ENCODE assay signal across 21 cellular contexts in the genomic region with DNA sequence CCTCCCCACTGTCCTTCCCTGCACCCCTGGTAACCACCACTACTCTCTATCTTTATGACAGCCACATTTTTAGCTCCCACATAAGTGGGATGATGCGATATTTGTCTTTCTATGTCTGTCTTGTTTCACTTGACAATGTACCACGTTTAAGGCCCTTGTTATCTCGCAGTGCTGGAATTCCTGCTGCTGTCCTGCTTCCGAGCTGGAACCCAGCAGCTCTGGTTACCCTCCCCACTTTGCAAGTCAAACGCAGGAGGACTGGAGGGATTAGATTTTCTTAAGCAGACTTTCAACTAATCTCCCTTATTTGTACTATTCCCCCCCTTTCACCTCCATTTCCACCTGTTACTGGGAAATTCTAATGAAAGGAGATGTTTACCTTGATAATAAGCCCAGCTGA. TPM values are rescaled to one million over a fixed set of nuclear protein-coding genes. Genes with fewer than 3 reads are reported as not detected.
"Had no signal": no experiment of that assay in that cellular context is flagged by ENCODE, and none has a peak within 500 bp of the region (broad histone marks: within the 10 kb centered on the region; RNA-seq: fewer than 3 reads in every experiment).

No MANE protein-coding gene starts in this region.

- H3K4me1 ChIP-seq: SJCRH30 had no signal

- H3K4me3 ChIP-seq: SJCRH30 had no signal

- H3K27ac ChIP-seq: RWPE1, SJCRH30 had no signal

- DNase-seq: KBM-7, MV-4-11, NCI-H1048, NCI-H1105, NCI-H1417, NCI-H1436 treated with DMSO at 0.1 percent for 48 hours, NCI-H1694, NCI-H187 treated with DMSO at 0.1 percent for 48 hours, NCI-H2029 treated with DMSO at 0.1 percent for 48 hours, NCI-H2171 treated with DMSO at 0.1 percent for 48 hours, NCI-H345, NCI-H446 treated with DMSO at 0.1 percent for 48 hours, NCI-H510A treated with DMSO at 0.1 percent for 48 hours, NCI-H69, NCI-H774, PC-3, SHP77, SJCRH30 had no signal

- H3K36me3 ChIP-seq: SJCRH30 had no signal

- H3K9me3 ChIP-seq: SJCRH30 had no signal

RNA-seq across cellular contexts. Expression of gene PDX1, which starts 59.1 kb away (rescaled TPM):
- total RNA-seq: LHCN-M2, OCI-LY7, PC-3, SJCRH30 had no signal
